14 cellular contexts compared by ENCODE assay signal in genomic region chr11:45264839-45265515, GRCh38. TPM values are rescaled to one million over a fixed set of nuclear protein-coding genes. Genes with fewer than 3 reads are reported as not detected.
DNase-seq lines count a peak whose midpoint lies in the region; ATAC-seq and TF ChIP-seq lines count a peak whose summit lies in the region.
"Had no signal": no experiment of that assay in that cellular context is flagged by ENCODE, and none has a peak within 500 bp of the region (broad histone marks: within the 10 kb centered on the region; RNA-seq: fewer than 3 reads in every experiment).

No MANE protein-coding gene starts in this region.

- H3K9me3 ChIP-seq in mucosa of stomach (ENCODE audit: control insufficient read depth, low read length), result no peaks in the 10 kb centered on the region
- H3K9me3 ChIP-seq: gastroesophageal sphincter, Peyer's patch had no signal

- H3K27ac Mint-ChIP-seq in Calu3 (ENCODE audit: unreplicated experiment), result peak overlapping the region; percentile 79
- H3K27ac Mint-ChIP-seq: stimulated activated naive CD8-positive, alpha-beta T cell treated with anti-CD3 and anti-CD28 coated beads, Interleukin-15, Interleukin-2, amounts not matched to agents 100 ng/mL and 50 ng/mL, for 24 hours had no signal

- no peak for DNase-seq in Calu3
- peak; percentile 41 for DNase-seq in NCI-H2029 treated with DMSO at 0.1 percent for 48 hours (lab: John Stamatoyannopoulos, UW)
- DNase-seq in dermis blood vessel endothelial cell, result peak; percentile 83
- DNase-seq in activated naive CD4-positive, alpha-beta T cell treated with anti-CD3 and anti-CD28 coated beads, Interleukin-2, amount 50 U/mL, for 16 hours, result no peak
- no peak for DNase-seq in T-helper 9 cell
- DNase-seq in NOMO-1 treated with dmso at 0.1 percent for 144 hours (lab: John Stamatoyannopoulos, UW; ENCODE audit: unreplicated experiment), result no peak
- DNase-seq: activated CD4-positive, alpha-beta T cell treated with anti-CD3 and anti-CD28 coated beads, Interleukin-2, amount 50 U/mL, for 4 hours; DND-41; NCI-H187; Peyer's patch had no signal

- CTCF ChIA-PET in Calu3 (lab: Charles Lee), result interaction anchor here (0.5 kb wide), 1 partner anchor 1259 kb away, joined by 4 read pairs; no protein-coding TSS in a partner anchor

- BruUV-seq in Calu3 (replicated peaks; lab: Mats Ljungman, UMichigan), result no TSS peak

- H3K4me3 ChIP-seq in mucosa of stomach (ENCODE audit: low read length), result peak overlapping the region; percentile 2
- H3K4me3 ChIP-seq: gastroesophageal sphincter, Peyer's patch had no signal

- no peaks in the 10 kb centered on the region for H3K27me3 ChIP-seq in mucosa of stomach (ENCODE audit: control insufficient read depth, insufficient read depth, low read length)
- H3K27me3 ChIP-seq: Peyer's patch had no signal

- ATAC-seq in GM19351 (IDR thresholded peaks at IDR 0.05; ENCODE audit: unreplicated experiment), result no peak
- ATAC-seq: gastroesophageal sphincter had no signal

- intact Hi-C loops in Calu3 (cut with micrococcal nuclease; ENCODE audit: unreplicated experiment), result no loop called here

- no peak overlapping the region for H3K9ac ChIP-seq in mucosa of stomach (ENCODE audit: low read length)

- peaks cover 86% of the 10 kb centered on the region for H3K4me1 Mint-ChIP-seq in Calu3 (ENCODE audit: low read depth, unreplicated experiment)

- peaks cover 9% of the 10 kb centered on the region for H3K36me3 Mint-ChIP-seq in Calu3 (ENCODE audit: insufficient read depth, unreplicated experiment)

- TF ChIP-seq CTCF in Calu3 (IDR thresholded peaks at IDR 0.05; ENCODE audit: unreplicated experiment), result no peak

- no peaks in the 10 kb centered on the region for H3K27me3 Mint-ChIP-seq in Calu3 (ENCODE audit: unreplicated experiment)

- no peaks in the 10 kb centered on the region for H3K36me3 ChIP-seq in mucosa of stomach (ENCODE audit: control insufficient read depth, insufficient read depth, low read length)
- H3K36me3 ChIP-seq: gastroesophageal sphincter, Peyer's patch had no signal

- H3K9me3 Mint-ChIP-seq in Calu3 (ENCODE audit: low read depth, unreplicated experiment), result no peaks in the 10 kb centered on the region
- H3K9me3 Mint-ChIP-seq: stimulated activated naive CD8-positive, alpha-beta T cell treated with anti-CD3 and anti-CD28 coated beads, Interleukin-15, Interleukin-2, amounts not matched to agents 100 ng/mL and 50 ng/mL, for 24 hours had no signal

- H3K4me3 Mint-ChIP-seq in Calu3 (ENCODE audit: low read depth, unreplicated experiment), result peak overlapping the region; percentile 24
- H3K4me3 Mint-ChIP-seq: stimulated activated naive CD8-positive, alpha-beta T cell treated with anti-CD3 and anti-CD28 coated beads, Interleukin-15, Interleukin-2, amounts not matched to agents 100 ng/mL and 50 ng/mL, for 24 hours had no signal

- peaks cover 42% of the 10 kb centered on the region for H3K4me1 ChIP-seq in mucosa of stomach (ENCODE audit: control insufficient read depth, insufficient read depth, low read length)
- H3K4me1 ChIP-seq: gastroesophageal sphincter had no signal

RNA-seq across cellular contexts. Expression of gene SYT13, which starts 21.2 kb away (rescaled TPM):
- 31.1 and 36.8 TPM in 2 replicates for total RNA-seq in Calu3 (2022)
- not detected in 2 replicates for total RNA-seq in dermis blood vessel endothelial cell

Comparison
In these comparisons a context has a peak if more than half of its experiments do, and no peak if none do; other contexts are left out.
1. DNase-seq: peak in NCI-H2029 treated with DMSO at 0.1 percent for 48 hours (single experiment) and dermis blood vessel endothelial cell (single experiment); none in Calu3 (single experiment), activated naive CD4-positive, alpha-beta T cell treated with anti-CD3 and anti-CD28 coated beads, Interleukin-2, amount 50 U/mL, for 16 hours (single experiment), T-helper 9 cell (single experiment) and NOMO-1 treated with dmso at 0.1 percent for 144 hours (single experiment).
2. RNA of gene SYT13, which starts 21.2 kb away (total RNA-seq): 31.1 to 36.8 TPM in Calu3; not detected in dermis blood vessel endothelial cell; every median in the first group is over 10 times any median in the second.